33 cellular contexts compared by ENCODE assay signal in genomic region chr18:50178601-50179000, GRCh38. TPM values are rescaled to one million over a fixed set of nuclear protein-coding genes. Genes with fewer than 3 reads are reported as not detected.
"Had no signal": no experiment of that assay in that cellular context is flagged by ENCODE, and none has a peak within 500 bp of the region (broad histone marks: within the 10 kb centered on the region; RNA-seq: fewer than 3 reads in every experiment).

No MANE protein-coding gene starts in this region.

- H3K27me3 ChIP-seq: adrenal gland, body of pancreas, brain microvascular endothelial cell, breast epithelium had no signal

- DNase-seq: activated B cell treated with CpG ODN at 0.5 μM for 24 hours; activated CD4-positive, alpha-beta memory T cell treated with anti-CD3 and anti-CD28 coated beads for 36 hours; activated CD4-positive, alpha-beta T cell treated with anti-CD3 and anti-CD28 coated beads for 4 hours; activated CD4-positive, alpha-beta T cell treated with anti-CD3 and anti-CD28 coated beads, Interleukin-2, amount 10 ng/mL, durations not matched to agents 24 days and 14 days; activated CD4-positive, alpha-beta T cell treated with anti-CD3 and anti-CD28 coated beads, Interleukin-2, amount 50 U/mL, for 1 hour; activated CD4-positive, alpha-beta T cell treated with anti-CD3 and anti-CD28 coated beads, Interleukin-2, amount 50 U/mL, for 4 hours; activated CD4-positive, CD25-positive, alpha-beta regulatory T cell treated with anti-CD3 and anti-CD28 coated beads, Interleukin-2, amount 50 U/mL, for 72 hours; activated CD8-positive, alpha-beta memory T cell treated with anti-CD3 and anti-CD28 coated beads, Interleukin-2, amount 50 U/mL, for 4 hours; activated CD8-positive, alpha-beta T cell treated with anti-CD3 and anti-CD28 coated beads for 36 hours; activated effector memory CD4-positive, alpha-beta T cell treated with anti-CD3 and anti-CD28 coated beads, Interleukin-2, amount 50 U/mL, for 16 hours; activated gamma-delta T cell treated with Interleukin-2 at 50 U/mL for 16 hours; activated naive CD4-positive, alpha-beta T cell; activated naive CD4-positive, alpha-beta T cell treated with anti-CD3 and anti-CD28 coated beads for 36 hours; activated naive CD4-positive, alpha-beta T cell treated with anti-CD3 and anti-CD28 coated beads, Interleukin-2, amount 50 U/mL, for 16 hours; activated naive CD8-positive, alpha-beta T cell treated with anti-CD3 and anti-CD28 coated beads for 36 hours; activated T-cell treated with anti-CD3 and anti-CD28 coated beads for 4 hours; activated T-cell treated with anti-CD3 and anti-CD28 coated beads, Interleukin-2, amount 50 U/mL, for 1 hour; activated T-cell treated with anti-CD3 and anti-CD28 coated beads, Interleukin-2, amount 50 U/mL, for 4 hours; activated T-cell treated with anti-CD3 and anti-CD28 coated beads, Interleukin-2, amount 50 U/mL, for 72 hours; adrenal gland; amniotic stem cell; aorta; body of pancreas; brain microvascular endothelial cell; central memory CD4-positive, alpha-beta T cell; T-helper 1 cell; T-helper 2 cell; T-helper 9 cell had no signal

- H3K9me3 ChIP-seq: adrenal gland, body of pancreas, breast epithelium had no signal

- H3K4me1 ChIP-seq: adrenal gland, body of pancreas, breast epithelium had no signal

- H3K4me3 ChIP-seq: adrenal gland, body of pancreas, breast epithelium had no signal

- H3K36me3 ChIP-seq: adrenal gland, brain microvascular endothelial cell, breast epithelium had no signal

- ATAC-seq: activated CD8-positive, alpha-beta T cell treated with anti-CD3 and anti-CD28 coated beads for 36 hours; activated naive CD4-positive, alpha-beta T cell treated with anti-CD3 and anti-CD28 coated beads, Interleukin-2, amount 50 U/mL, for 72 hours; activated T-cell treated with anti-CD3 and anti-CD28 coated beads, Interleukin-2, amount 50 U/mL, for 4 hours; activated T-cell treated with anti-CD3 and anti-CD28 coated beads, Interleukin-2, amount 50 U/mL, for 72 hours; activated T-helper 17 cell treated with anti-CD3 and anti-CD28 coated beads, Interleukin-2, amount 50 U/mL, for 72 hours; body of pancreas had no signal

- H3K27ac ChIP-seq: adrenal gland, body of pancreas, brain microvascular endothelial cell, breast epithelium had no signal

RNA-seq across cellular contexts. Expression of gene MYO5B, which starts 16.3 kb away (rescaled TPM):
- total RNA-seq: activated CD8-positive, alpha-beta memory T cell treated with anti-CD3 and anti-CD28 coated beads for 36 hours; activated T-helper 1 cell treated with anti-CD3 and anti-CD28 coated beads, Interleukin-12 subunit alpha, Interleukin-12 subunit beta, Interleukin-2, Interleukin-4 antibody, amounts not matched to agents 30 ng/mL and 10 ng/mL and 1 ng/mL, durations not matched to agents 14 hours and 24 hours and 36 hours had no signal
